Comparison of ENCODE assay signal across 1 cellular context in genomic region chr11:83449338-83449913, GRCh38.
TF ChIP-seq lines count a peak whose summit lies in the region.

No MANE protein-coding gene starts in this region.

TF ChIP-seq in HCT116, 20 proteins besides CTCF, POLR2A, EP300 and RAD21 (continued from another document):
- TF ChIP-seq YY1 (IDR thresholded peaks at IDR 0.05; ENCODE audit: extremely low read depth, insufficient replicate concordance, low read depth, low read length) (no peak), CEBPB (IDR thresholded peaks at IDR 0.05; ENCODE audit: low read depth) (no peak), SRF (IDR thresholded peaks at IDR 0.05; ENCODE audit: low read depth) (no peak), JUND (IDR thresholded peaks at IDR 0.05) (no peak), ZNF274 (IDR thresholded peaks at IDR 0.05; ENCODE audit: low read depth, low read length) (no peak), MAX (IDR thresholded peaks at IDR 0.05) (no peak), TCF7L2 (IDR thresholded peaks at IDR 0.05; ENCODE audit: borderline replicate concordance, extremely low read depth, insufficient read depth, insufficient read length) (no peak), EZH2phosphoT487 (IDR thresholded peaks at IDR 0.05; ENCODE audit: borderline replicate concordance) (no peak)
